In genomic region chrX:107135076-107135964, GRCh38 we compare ENCODE assay signal across 9 cellular contexts. TPM values are rescaled to one million over a fixed set of nuclear protein-coding genes. Genes with fewer than 3 reads are reported as not detected.
DNase-seq lines count a peak whose midpoint lies in the region; ATAC-seq and TF ChIP-seq lines count a peak whose summit lies in the region.
"Had no signal": no experiment of that assay in that cellular context is flagged by ENCODE, and none has a peak within 500 bp of the region (broad histone marks: within the 10 kb centered on the region; RNA-seq: fewer than 3 reads in every experiment).

No MANE protein-coding gene starts in this region.

- no peaks in the 10 kb centered on the region for H3K36me3 ChIP-seq in SK-N-SH (replicated peaks in 1 of 2; ENCODE audit: control insufficient read depth in 1 of 2, insufficient read depth in 2 of 2, low read length in 1 of 2)

- no peak for TF ChIP-seq EP300 in SK-N-SH (IDR thresholded peaks at IDR 0.05; ENCODE audit: borderline replicate concordance in 1 of 2, low read depth in 1 of 2, low read length in 1 of 2)

- no peaks in the 10 kb centered on the region for H3F3A ChIP-seq in SK-N-SH (replicated peaks; ENCODE audit: insufficient read depth)

- peaks cover 3% of the 10 kb centered on the region for H3K9me3 Mint-ChIP-seq in T-helper 2 cell treated with Interferon-gamma antibody and Interleukin-4, amounts not matched to agents 5 μg/mL and 100 μg/mL, for 36 hours

- intact Hi-C loops in sciatic nerve (cut with DNase I): no loop called here

- TF ChIP-seq RAD21 in SK-N-SH (IDR thresholded peaks at IDR 0.05; ENCODE audit: low read length): no peak

- no peak overlapping the region for H3K27ac ChIP-seq in SK-N-SH (ENCODE audit: low read depth in 2 of 2, low read length in 1 of 2)

- TF ChIP-seq CTCF in AG10803 (conservative IDR thresholded peaks at IDR 0.05; ENCODE audit: low read length) (no peak), SK-N-SH (IDR thresholded peaks at IDR 0.05) (no peak)

- H3K27ac Mint-ChIP-seq in T-helper 2 cell treated with Interferon-gamma antibody and Interleukin-4, amounts not matched to agents 5 μg/mL and 100 μg/mL, for 36 hours: peak overlapping the region; percentile 95

- H3K4me1 ChIP-seq in SK-N-SH (ENCODE audit: control insufficient read depth in 1 of 2, insufficient read depth in 2 of 2, low read depth in 1 of 2, low read length in 1 of 2): no peaks in the 10 kb centered on the region

- H3K27me3 Mint-ChIP-seq in T-helper 2 cell treated with Interferon-gamma antibody and Interleukin-4, amounts not matched to agents 5 μg/mL and 100 μg/mL, for 36 hours (ENCODE audit: low read depth): no peaks in the 10 kb centered on the region

- H3K4me3 ChIP-seq in AG10803 (ENCODE audit: low read length) (no peak overlapping the region), SK-N-SH (ENCODE audit: low read depth in 2 of 2, low read length in 1 of 2) (no peak overlapping the region)

- H2AFZ ChIP-seq in SK-N-SH (ENCODE audit: low read depth): no peak overlapping the region

- H3K4me3 Mint-ChIP-seq in T-helper 2 cell treated with Interferon-gamma antibody and Interleukin-4, amounts not matched to agents 5 μg/mL and 100 μg/mL, for 36 hours: peak overlapping the region; percentile 68

- no peaks in the 10 kb centered on the region for H3K9me2 ChIP-seq in SK-N-SH

- DNase-seq in AG10803 (ENCODE audit: low read depth): peak; percentile 33
- DNase-seq in T-helper 2 cell treated with Interferon-gamma antibody and Interleukin-4, amounts not matched to agents 5 μg/mL and 100 μg/mL, for 36 hours (ENCODE audit: low spot score): peak; percentile 8
- peak; percentile 48 for DNase-seq in fibroblast of peridontal ligament (ENCODE audit: extremely low read depth)
- no peak for DNase-seq in NCI-H446 treated with DMSO at 0.1 percent for 48 hours (lab: John Stamatoyannopoulos, UW)
- no peak for DNase-seq in SK-N-SH
- DNase-seq in sciatic nerve (ENCODE audit: low spot score): no peak

- 20% methylated on average over 5 of the region's 5 CpGs for WGBS in SK-N-SH (ENCODE audit: low lambda C conversion rate)

- H3K27me3 ChIP-seq in SK-N-SH (ENCODE audit: insufficient read depth): peaks cover 7% of the 10 kb centered on the region; the same call in 1 of the 2 replicates

- H3K36me3 Mint-ChIP-seq in T-helper 2 cell treated with Interferon-gamma antibody and Interleukin-4, amounts not matched to agents 5 μg/mL and 100 μg/mL, for 36 hours (ENCODE audit: low read depth): peaks cover 3% of the 10 kb centered on the region

- H4K20me1 ChIP-seq in SK-N-SH (ENCODE audit: insufficient read depth): no peaks in the 10 kb centered on the region

- CTCF ChIA-PET in SK-N-SH (lab: Yijun Ruan, JAX): interaction anchor here (0.9 kb wide), 1 partner anchor 11 kb away, joined by 3 read pairs; no protein-coding TSS in a partner anchor

- H3K9ac ChIP-seq in SK-N-SH: no peak overlapping the region

- POLR2A ChIA-PET in SK-N-SH (lab: Yijun Ruan, JAX): no interaction called here

- H3K9me3 ChIP-seq in SK-N-SH: no peaks in the 10 kb centered on the region

- ATAC-seq in GM21825 (IDR thresholded peaks at IDR 0.05; ENCODE audit: unreplicated experiment) (peak; percentile 80), GM18868 (IDR thresholded peaks at IDR 0.05; ENCODE audit: unreplicated experiment) (no peak), sciatic nerve (no peak)
- ATAC-seq: SK-N-SH treated with all-trans-retinoic acid at 6 μM for 48 hours had no signal

- peaks cover 12% of the 10 kb centered on the region for H3K4me1 Mint-ChIP-seq in T-helper 2 cell treated with Interferon-gamma antibody and Interleukin-4, amounts not matched to agents 5 μg/mL and 100 μg/mL, for 36 hours (ENCODE audit: low read depth)

- H3K4me2 ChIP-seq in SK-N-SH: no peak overlapping the region

- H3K79me2 ChIP-seq in SK-N-SH (ENCODE audit: insufficient read depth): no peaks in the 10 kb centered on the region

TF ChIP-seq in SK-N-SH, 30 proteins besides CTCF, POLR2A, EP300 and RAD21:
- TF ChIP-seq NRF1 (IDR thresholded peaks at IDR 0.05; ENCODE audit: low read depth, low read length) (no peak), ZBTB33 (IDR thresholded peaks at IDR 0.05; ENCODE audit: borderline replicate concordance, low read depth) (no peak), USF1 (IDR thresholded peaks at IDR 0.05; ENCODE audit: borderline replicate concordance, low read depth) (no peak), MXI1 (IDR thresholded peaks at IDR 0.05; ENCODE audit: low read depth, low read length) (no peak), USF2 (IDR thresholded peaks at IDR 0.05; ENCODE audit: borderline replicate concordance, low read depth, low read length) (no peak), SIN3A (IDR thresholded peaks at IDR 0.05; ENCODE audit: borderline replicate concordance, low read depth, low read length) (no peak), TAF1 (IDR thresholded peaks at IDR 0.05; ENCODE audit: borderline replicate concordance, low read depth, low read length) (no peak), FOXM1 (IDR thresholded peaks at IDR 0.05; ENCODE audit: low read depth) (no peak)

RNA-seq across cellular contexts. Expression of gene RBM41, which starts 16.7 kb away (rescaled TPM):
- 4.2 and 6.4 TPM in 2 replicates for polyA plus RNA-seq in SK-N-SH (2012; rRNA removed)
- 5.8 and 6.9 TPM in 2 replicates for polyA plus RNA-seq in SK-N-SH (2012; cell fraction: cytosol; rRNA removed)
- polyA plus RNA-seq in SK-N-SH (2012; cell fraction: nucleus; rRNA removed): 4.7 and 7.6 TPM in 2 replicates
- total RNA-seq in sciatic nerve: 22.7 TPM

Comparison
In these comparisons a context has a peak if more than half of its experiments do, and no peak if none do; other contexts are left out.
1. DNase-seq: peak in AG10803 (single experiment), T-helper 2 cell treated with Interferon-gamma antibody and Interleukin-4, amounts not matched to agents 5 μg/mL and 100 μg/mL, for 36 hours (single experiment) and fibroblast of peridontal ligament (single experiment); none in NCI-H446 treated with DMSO at 0.1 percent for 48 hours (single experiment), SK-N-SH (single experiment) and sciatic nerve (single experiment).